1 cellular context compared by ENCODE assay signal in genomic region chr1:8496473-8496872, GRCh38.
TF ChIP-seq lines count a peak whose summit lies in the region.

No MANE protein-coding gene starts in this region.

TF ChIP-seq in SK-N-SH, 30 proteins besides CTCF, POLR2A, EP300 and RAD21 (continued from another document):
- TF ChIP-seq REST (IDR thresholded peaks at IDR 0.05; ENCODE audit: low read depth, low read length) = no peak
- TF ChIP-seq RFX5 (IDR thresholded peaks at IDR 0.05; ENCODE audit: low read length) = no peak
- TF ChIP-seq IRF3 (IDR thresholded peaks at IDR 0.05; ENCODE audit: low read depth, low read length) = no peak
- no peak for TF ChIP-seq ELF1 (IDR thresholded peaks at IDR 0.05)
- no peak for TF ChIP-seq EZH2phosphoT487 (IDR thresholded peaks at IDR 0.05; ENCODE audit: borderline replicate concordance, low read depth)
